27 cellular contexts compared by ENCODE assay signal in genomic region chr7:45389073-45389872, GRCh38.
"Had no signal": no experiment of that assay in that cellular context is flagged by ENCODE, and none has a peak within 500 bp of the region (broad histone marks: within the 10 kb centered on the region; RNA-seq: fewer than 3 reads in every experiment).

No MANE protein-coding gene starts in this region.

- DNase-seq: activated CD4-positive, alpha-beta T cell treated with anti-CD3 and anti-CD28 coated beads, Interleukin-2, amount 10 ng/mL, durations not matched to agents 7 days and 5 days; activated CD4-positive, CD25-positive, alpha-beta regulatory T cell treated with anti-CD3 and anti-CD28 coated beads, Interleukin-2, amount 50 U/mL, for 72 hours; activated CD8-positive, alpha-beta T cell treated with anti-CD3 and anti-CD28 coated beads for 36 hours; activated naive CD8-positive, alpha-beta T cell treated with anti-CD3 and anti-CD28 coated beads, Interleukin-2, amount 50 U/mL, for 24 hours; activated T-cell treated with anti-CD3 and anti-CD28 coated beads, Interleukin-2, amount 50 U/mL, for 4 hours; amygdala; dermis blood vessel endothelial cell; effector CD8-positive, alpha-beta T cell; esophagus squamous epithelium; gastrocnemius medialis; hypothalamus; mammary epithelial cell; posterior cingulate gyrus; right lobe of liver; stimulated activated CD4-positive, alpha-beta T cell treated with anti-CD3 and anti-CD28 coated beads, Interleukin-12 subunit alpha, Interleukin-12 subunit beta, amount 100 ng/mL, for 4 hours; stimulated activated CD4-positive, alpha-beta T cell treated with anti-CD3 and anti-CD28 coated beads, Interleukin-4, amount 100 ng/mL, for 1 hour; stimulated activated naive CD8-positive, alpha-beta T cell treated with anti-CD3 and anti-CD28 coated beads, Interleukin-15, Interleukin-2, amounts not matched to agents 100 U/mL and 50 U/mL, for 24 hours; T-helper 2 cell; testis; transverse colon had no signal

- H3K4me3 ChIP-seq: breast epithelium, esophagus squamous epithelium, gastrocnemius medialis, right lobe of liver, skin epidermis, testis, transverse colon had no signal

- H3K9me3 ChIP-seq: gastrocnemius medialis, right lobe of liver, testis, transverse colon had no signal

- H3K4me1 ChIP-seq: breast epithelium, esophagus squamous epithelium, gastrocnemius medialis, right lobe of liver, testis, transverse colon had no signal

- H3K9me3 Mint-ChIP-seq: activated naive CD8-positive, alpha-beta T cell treated with anti-CD3 and anti-CD28 coated beads, Interleukin-2, amount 50 U/mL, for 24 hours; activated T-helper 17 cell treated with anti-CD3 and anti-CD28 coated beads, Interleukin-2, amount 50 U/mL, for 72 hours; central memory CD8-positive, alpha-beta T cell had no signal

- H3K36me3 Mint-ChIP-seq: activated naive CD4-positive, alpha-beta T cell treated with anti-CD3 and anti-CD28 coated beads, Interleukin-2, amount 50 U/mL, for 24 hours had no signal

- H3K27ac Mint-ChIP-seq: activated CD4-positive, alpha-beta T cell treated with anti-CD3 and anti-CD28 coated beads, Interleukin-2, amount 10 ng/mL, durations not matched to agents 7 days and 5 days; activated CD8-positive, alpha-beta T cell treated with anti-CD3 and anti-CD28 coated beads for 36 hours; activated naive CD4-positive, alpha-beta T cell treated with anti-CD3 and anti-CD28 coated beads, Interleukin-2, amount 50 U/mL, for 24 hours; activated naive CD8-positive, alpha-beta T cell treated with anti-CD3 and anti-CD28 coated beads, Interleukin-2, amount 50 U/mL, for 24 hours; activated T-helper 17 cell treated with anti-CD3 and anti-CD28 coated beads, Interleukin-2, amount 50 U/mL, for 72 hours; nephron had no signal

- H3K36me3 ChIP-seq: breast epithelium, esophagus squamous epithelium, gastrocnemius medialis, right lobe of liver, transverse colon had no signal

- H3K4me1 Mint-ChIP-seq: activated CD4-positive, alpha-beta T cell treated with anti-CD3 and anti-CD28 coated beads, Interleukin-2, amount 10 ng/mL, durations not matched to agents 7 days and 5 days; activated naive CD4-positive, alpha-beta T cell treated with anti-CD3 and anti-CD28 coated beads, Interleukin-2, amount 50 U/mL, for 24 hours; activated naive CD8-positive, alpha-beta T cell treated with anti-CD3 and anti-CD28 coated beads, Interleukin-2, amount 50 U/mL, for 24 hours; activated T-helper 17 cell treated with anti-CD3 and anti-CD28 coated beads, Interleukin-2, amount 50 U/mL, for 72 hours; central memory CD8-positive, alpha-beta T cell had no signal

- H3K27me3 Mint-ChIP-seq: activated CD4-positive, alpha-beta T cell treated with anti-CD3 and anti-CD28 coated beads, Interleukin-2, amount 10 ng/mL, durations not matched to agents 7 days and 5 days had no signal

- H3K4me3 Mint-ChIP-seq: activated CD4-positive, alpha-beta T cell treated with anti-CD3 and anti-CD28 coated beads, Interleukin-2, amount 10 ng/mL, durations not matched to agents 7 days and 5 days; activated CD8-positive, alpha-beta T cell treated with anti-CD3 and anti-CD28 coated beads for 36 hours; activated naive CD4-positive, alpha-beta T cell treated with anti-CD3 and anti-CD28 coated beads, Interleukin-2, amount 50 U/mL, for 24 hours; activated naive CD8-positive, alpha-beta T cell treated with anti-CD3 and anti-CD28 coated beads, Interleukin-2, amount 50 U/mL, for 24 hours; activated T-cell treated with anti-CD3 and anti-CD28 coated beads, Interleukin-2, amount 50 U/mL, for 4 hours; activated T-helper 17 cell treated with anti-CD3 and anti-CD28 coated beads, Interleukin-2, amount 50 U/mL, for 72 hours; central memory CD8-positive, alpha-beta T cell; nephron had no signal

- H3K27me3 ChIP-seq: breast epithelium, esophagus squamous epithelium, gastrocnemius medialis, right lobe of liver, testis, transverse colon had no signal

- H3K27ac ChIP-seq: breast epithelium, epithelial cell of prostate, esophagus squamous epithelium, gastrocnemius medialis, right lobe of liver, skin epidermis, testis, transverse colon had no signal
